ENCODE assay signal across 9 cellular contexts in the genomic region with DNA sequence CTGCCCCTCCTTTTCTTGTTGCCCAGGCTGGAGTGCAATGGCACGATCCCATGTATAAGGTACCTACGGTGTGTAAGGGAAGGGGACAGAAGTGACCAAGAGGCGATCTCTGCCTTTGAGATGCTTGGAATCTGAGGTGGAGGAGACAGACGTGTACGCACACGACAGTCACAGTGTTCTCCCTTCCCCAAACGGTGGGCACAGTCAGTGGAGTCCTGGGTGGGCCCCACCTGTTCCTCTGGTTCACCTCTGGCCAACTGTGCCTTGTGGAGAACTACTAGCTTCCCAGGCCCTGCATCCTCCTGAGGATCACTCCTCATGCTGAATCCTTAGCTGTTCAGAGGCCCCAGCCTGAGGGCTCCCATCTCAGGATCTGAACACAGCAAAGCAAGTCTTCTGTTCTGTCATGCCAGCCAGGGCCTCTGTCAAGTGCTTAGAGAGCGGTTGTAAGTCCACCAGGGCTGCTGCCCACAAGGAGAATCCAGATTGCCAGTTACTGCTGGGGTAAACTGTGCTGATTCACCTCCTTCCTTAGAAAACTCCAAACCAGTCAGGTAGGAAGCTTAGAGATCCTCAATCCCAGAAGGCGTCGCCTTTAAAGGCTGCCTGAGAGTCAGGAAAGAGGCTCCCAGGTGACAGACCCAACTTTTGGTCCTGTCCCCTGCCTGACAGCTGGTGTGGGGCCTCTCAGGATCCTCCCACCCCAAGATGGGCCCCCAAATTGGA. TPM values are rescaled to one million over a fixed set of nuclear protein-coding genes. Genes with fewer than 3 reads are reported as not detected.
DNase-seq lines count a peak whose midpoint lies in the region; ATAC-seq, FAIRE-seq and TF ChIP-seq lines count a peak whose summit lies in the region.
"Had no signal": no experiment of that assay in that cellular context is flagged by ENCODE, and none has a peak within 500 bp of the region (broad histone marks: within the 10 kb centered on the region; RNA-seq: fewer than 3 reads in every experiment).

No MANE protein-coding gene starts in this region.

- no peaks in the 10 kb centered on the region for H3K9me3 Mint-ChIP-seq in naive B cell

- CTCF ChIA-PET in IMR-90 (lab: Yijun Ruan, JAX): no interaction called here

- H3K36me3 ChIP-seq in IMR-90 (ENCODE audit: control insufficient read depth, insufficient read depth, low read length) (peaks cover 6% of the 10 kb centered on the region), small intestine (ENCODE audit: control insufficient read depth in 2 of 2, insufficient read depth in 2 of 2, low read length in 2 of 2) (no peaks in the 10 kb centered on the region), adrenal gland (replicated peaks in 1 of 2) (no peaks in the 10 kb centered on the region)

- no peak for ATAC-seq in IMR-90 (ENCODE audit: low read depth)
- no peak for ATAC-seq in naive B cell (ENCODE audit: low read depth in 2 of 2)
- no peak for ATAC-seq in GM19455 (IDR thresholded peaks at IDR 0.05; ENCODE audit: unreplicated experiment)
- no peak for ATAC-seq in HG02759 (IDR thresholded peaks at IDR 0.05; ENCODE audit: unreplicated experiment)

- no peak overlapping the region for H4K5ac ChIP-seq in IMR-90 (ENCODE audit: low read depth, low read length)

- TF ChIP-seq POLR2A in IMR-90 (IDR thresholded peaks at IDR 0.05; ENCODE audit: low read depth, low read length): no peak
- TF ChIP-seq POLR2A in adrenal gland (IDR thresholded peaks at IDR 0.05): no peak

- peak overlapping the region; percentile 93 for H3K23ac ChIP-seq in IMR-90 (ENCODE audit: low read depth, low read length)

- H3K14ac ChIP-seq in IMR-90 (replicated peaks; ENCODE audit: low read depth, low read length): peak overlapping the region; percentile 98

- peak overlapping the region; percentile 96 for H3K4ac ChIP-seq in IMR-90 (ENCODE audit: low read depth, low read length)

- H3K27ac ChIP-seq in IMR-90 (ENCODE audit: insufficient read depth, low read length) (peak overlapping the region; percentile 99), small intestine (ENCODE audit: low read depth in 1 of 2, low read length in 1 of 2) (peak overlapping the region in 1 of 2 donors; percentile 86), adrenal gland (peak overlapping the region in 2 of 5 donors; percentile 90 to 97)

- H2BK15ac ChIP-seq in IMR-90 (ENCODE audit: low read depth, low read length): no peak overlapping the region; the same call in 2 of the 3 replicates

- no peaks in the 10 kb centered on the region for H3K27me3 ChIP-seq in IMR-90 (ENCODE audit: control insufficient read depth, insufficient read depth, low read length)
- no peaks in the 10 kb centered on the region for H3K27me3 ChIP-seq in small intestine (ENCODE audit: control insufficient read depth in 2 of 2, insufficient read depth in 2 of 2, low read length in 2 of 2)
- no peaks in the 10 kb centered on the region for H3K27me3 ChIP-seq in adrenal gland

- no TSS peak for BruUV-seq in IMR-90 (replicated peaks; lab: Mats Ljungman, UMichigan)

- H3K18ac ChIP-seq in IMR-90 (ENCODE audit: low read depth, low read length): no peak overlapping the region

- dilution Hi-C loops in IMR-90 (cut with HindIII; ENCODE audit: low sequenced_read_pairs, unreplicated experiment): no loop called here

- no peak overlapping the region for H3K56ac ChIP-seq in IMR-90 (ENCODE audit: extremely low read depth, insufficient read depth, low read length)

- H4K91ac ChIP-seq in IMR-90 (ENCODE audit: insufficient read depth, low read depth, low read length): peak overlapping the region; percentile 88; the same call in 1 of the 2 replicates

- no peak overlapping the region for H2BK20ac ChIP-seq in IMR-90 (ENCODE audit: low read depth, low read length)

- no peaks in the 10 kb centered on the region for H3K27me3 Mint-ChIP-seq in naive B cell

- no peak overlapping the region for H2BK120ac ChIP-seq in IMR-90 (ENCODE audit: low read depth, low read length)

- in situ Hi-C loops in IMR-90 (cut with MboI; ENCODE audit: low sequenced_read_pairs): no loop called here

- H4K20me1 ChIP-seq in IMR-90 (ENCODE audit: insufficient read depth, low read length): peaks cover 43% of the 10 kb centered on the region

- H2AK5ac ChIP-seq in IMR-90 (ENCODE audit: low read depth, low read length): peak overlapping the region; percentile 95

- H3K4me1 ChIP-seq in IMR-90 (ENCODE audit: control insufficient read depth, insufficient read depth, low read length): peaks cover 18% of the 10 kb centered on the region
- peaks cover under 1 to 3% of the 10 kb centered on the region in 2 donors for H3K4me1 ChIP-seq in small intestine (ENCODE audit: control insufficient read depth in 2 of 2, insufficient read depth in 1 of 2, low read depth in 1 of 2, low read length in 1 of 2)
- peaks cover 23 to 56% of the 10 kb centered on the region in 2 donors for H3K4me1 ChIP-seq in adrenal gland (replicated peaks in 1 of 2)

- TF ChIP-seq RAD21 in IMR-90 (IDR thresholded peaks at IDR 0.05; ENCODE audit: low read length): no peak

- no peak overlapping the region for H2BK5ac ChIP-seq in IMR-90 (ENCODE audit: low read depth, low read length, poor library complexity, severe bottlenecking)

- no peaks in the 10 kb centered on the region for H3K9me3 ChIP-seq in IMR-90 (ENCODE audit: control insufficient read depth, insufficient read depth, low read length)
- H3K9me3 ChIP-seq in small intestine (ENCODE audit: control insufficient read depth, low read depth): no peaks in the 10 kb centered on the region
- H3K9me3 ChIP-seq in adrenal gland (replicated peaks in 1 of 3): no peaks in the 10 kb centered on the region

- H3K4me2 ChIP-seq in IMR-90 (ENCODE audit: low read depth, low read length): peak overlapping the region; percentile 93

- H3K9me1 ChIP-seq in IMR-90 (ENCODE audit: insufficient read depth, low read length): peaks cover 25% of the 10 kb centered on the region

- TF ChIP-seq CTCF in AG09309 (IDR thresholded peaks at IDR 0.05; ENCODE audit: control insufficient read depth, insufficient read depth, low read depth, low read length, missing control alignments) (no peak), IMR-90 (conservative IDR thresholded peaks at IDR 0.05; ENCODE audit: low read depth, low read length) (no peak), cardiac fibroblast (IDR thresholded peaks at IDR 0.05; ENCODE audit: low read depth, low read length) (no peak), adrenal gland (IDR thresholded peaks at IDR 0.05) (no peak)

- peak overlapping the region; percentile 80 to 97 (median 94) for H3K4me3 Mint-ChIP-seq in naive B cell

- no peak for FAIRE-seq in small intestine (lab: Jason Lieb, UNC)

- peaks cover 29 to 52% (median 41%) of the 10 kb centered on the region in 3 donors for H3K4me1 Mint-ChIP-seq in naive B cell

- H3K9ac ChIP-seq in IMR-90 (ENCODE audit: low read depth, low read length): peak overlapping the region; percentile 99

- peaks cover 42 to 70% of the 10 kb centered on the region in 2 experiments for H3K79me1 ChIP-seq in IMR-90 (ENCODE audit: low read depth in 1 of 2, low read length in 2 of 2)

- peak overlapping the region in 1 of 2 experiments; percentile 95; a peak in 2 of 4 replicates for H4K8ac ChIP-seq in IMR-90 (ENCODE audit: low read depth in 2 of 2, low read length in 2 of 2)

- DNase-seq in AG09309 (ENCODE audit: low read depth): no peak
- DNase-seq in IMR-90: no peak
- DNase-seq in cardiac fibroblast (ENCODE audit: low read depth in 2 of 2): no peak
- DNase-seq in naive B cell: no peak
- no peak for DNase-seq in small intestine
- DNase-seq in adrenal gland: no peak
- DNase-seq: SHP77 had no signal

- peak overlapping the region in 3 of 6 donors; percentile 54 to 93 (median 92) for H3K27ac Mint-ChIP-seq in naive B cell

- no peak overlapping the region for H2AFZ ChIP-seq in IMR-90 (replicated peaks; ENCODE audit: low read length, poor library complexity)

- WGBS in IMR-90 (ENCODE audit: extremely low coverage in 2 of 2, insufficient read length in 1 of 2), 2 experiments: 82% methylated on average over 4 of the region's 10 CpGs; no CpG with 5 or more reads in 1 of the 2 experiments
- 88 to 91% (median 90%) methylated on average over 10 of the region's 10 CpGs for WGBS in small intestine, 3 donors
- WGBS in adrenal gland, 4 donors: 86 to 91% (median 89%) methylated on average over 7 to 10 of the region's 10 CpGs

- intact Hi-C loops in IMR-90 (cut with micrococcal nuclease) (no loop called here), adrenal gland (cut with DNase I) (no loop called here)

- H3K36me3 Mint-ChIP-seq in naive B cell: no peaks in the 10 kb centered on the region

- peak overlapping the region; percentile 95 for H2AK9ac ChIP-seq in IMR-90 (replicated peaks; ENCODE audit: low read depth, low read length, poor library complexity)

- POLR2A ChIA-PET in IMR-90 (lab: Charles Lee; ENCODE audit: unreplicated experiment): no interaction called here

- H3K4me3 ChIP-seq in AG09309 (ENCODE audit: control insufficient read depth, low read depth, low read length) (peak overlapping the region; percentile 88), IMR-90 (ENCODE audit: insufficient read depth, low read depth, low read length) (peak overlapping the region; percentile 94; the same call in 1 of the 2 replicates), cardiac fibroblast (replicated peaks in 1 of 2; ENCODE audit: low read depth in 2 of 2, low read length in 2 of 2) (peak overlapping the region; percentile 74 to 99), small intestine (ENCODE audit: low read depth in 1 of 2, low read length in 2 of 2) (peak overlapping the region in 1 of 2 donors; percentile 96), adrenal gland (peak overlapping the region in 1 of 4 donors; percentile 79)

TF ChIP-seq in IMR-90, 13 proteins besides CTCF, POLR2A, EP300 and RAD21 (continues in another document):
- TF ChIP-seq SMC3 (IDR thresholded peaks at IDR 0.05; ENCODE audit: low read depth, low read length): no peak
- TF ChIP-seq NFE2L2 (IDR thresholded peaks at IDR 0.05; ENCODE audit: low read depth, low read length): no peak

RNA-seq across cellular contexts. Expression of a gene that starts 1.6 kb away (rescaled TPM):
- 25.6 and 30.6 TPM in 2 replicates for total RNA-seq in IMR-90 (2012; rRNA removed)
- 19.1 and 19.4 TPM in 2 replicates for polyA plus RNA-seq in IMR-90 (2012; rRNA removed)
- polyA plus RNA-seq in IMR-90 (2012; cell fraction: cytosol; rRNA removed): 12.7 and 22.8 TPM in 2 replicates
- 8.7 and 14.4 TPM in 2 replicates for polyA plus RNA-seq in IMR-90 (2012; cell fraction: nucleus; rRNA removed; ENCODE audit: low replicate concordance)
- 1 to 10 TPM; 1.3 to 5.7 (median 4.8) TPM for polyA plus RNA-seq in naive B cell (ENCODE audit: low read depth in 6 of 6)
- polyA plus RNA-seq in small intestine: 10 to 100 TPM in 1 of 3 donors, 1 to 10 TPM in 2; 5.8 to 21.3 (median 8.6) TPM
- 10 to 100 TPM; 51.0 to 92.4 (median 68.3) TPM for total RNA-seq in adrenal gland
- 10 to 100 TPM; 20.0 to 49.8 (median 23.7) TPM for polyA plus RNA-seq in adrenal gland

RNA-seq across cellular contexts. Expression of a gene that starts 20.2 kb away (rescaled TPM):
- total RNA-seq in IMR-90 (2012; rRNA removed) (7.7 and 10.0 TPM in 2 replicates), adrenal gland (1 to 10 TPM in 1 of 8 donors, under 1 TPM in 3, not detected in 4; 0.49 to 1.3 (median 0.83) TPM)
- polyA plus RNA-seq in IMR-90 (2012; rRNA removed) (11.9 and 14.9 TPM in 2 replicates), naive B cell (ENCODE audit: low read depth in 6 of 6) (not detected), small intestine (10 to 100 TPM in 1 of 3 donors, 1 to 10 TPM in 2; 1.4 to 11.6 (median 1.6) TPM), adrenal gland (1 to 10 TPM in 1 of 3 donors, under 1 TPM in 2; 0.20 to 1.1 (median 0.56) TPM)
- polyA plus RNA-seq in IMR-90 (2012; cell fraction: cytosol; rRNA removed): 5.7 and 6.3 TPM in 2 replicates
- polyA plus RNA-seq in IMR-90 (2012; cell fraction: nucleus; rRNA removed; ENCODE audit: low replicate concordance): 4.0 and 4.9 TPM in 2 replicates
